Comparison of ENCODE assay signal across 1 cellular context in the genomic region with DNA sequence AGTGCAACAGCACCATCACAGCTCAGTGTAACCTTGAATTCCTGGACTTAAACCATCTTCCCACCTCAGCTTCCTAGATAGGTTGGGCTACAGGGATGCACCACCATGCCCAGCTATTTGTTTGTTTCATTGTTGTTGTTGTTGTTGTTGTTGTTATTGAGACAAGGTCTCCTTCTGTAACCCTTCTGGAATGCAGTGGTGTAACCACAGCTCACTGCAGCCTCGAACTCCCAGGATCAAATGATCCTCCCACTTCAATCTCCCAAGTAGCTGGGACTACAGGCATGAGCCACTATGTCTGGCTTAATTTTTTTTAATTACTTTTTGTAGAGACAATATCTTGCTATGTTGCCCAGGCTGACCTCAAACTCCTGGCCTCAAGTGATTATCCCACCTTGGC.
TF ChIP-seq lines count a peak whose summit lies in the region.

No MANE protein-coding gene starts in this region.

TF ChIP-seq in HCT116, 20 proteins besides CTCF, POLR2A, EP300 and RAD21:
- TF ChIP-seq TCF7L2 (IDR thresholded peaks at IDR 0.05; ENCODE audit: borderline replicate concordance, extremely low read depth, insufficient read depth, insufficient read length) (no peak), EZH2phosphoT487 (IDR thresholded peaks at IDR 0.05; ENCODE audit: borderline replicate concordance) (no peak), SP1 (IDR thresholded peaks at IDR 0.05; ENCODE audit: low read depth) (no peak), ZFX (IDR thresholded peaks at IDR 0.05) (no peak), YY1 (IDR thresholded peaks at IDR 0.05; ENCODE audit: extremely low read depth, insufficient replicate concordance, low read depth, low read length) (no peak), SRF (IDR thresholded peaks at IDR 0.05; ENCODE audit: low read depth) (no peak), EGR1 (IDR thresholded peaks at IDR 0.05; ENCODE audit: low read depth) (no peak), POLR2AphosphoS5 (IDR thresholded peaks at IDR 0.05; ENCODE audit: low read depth, low read length) (no peak)
- TF ChIP-seq, protein P1, sequence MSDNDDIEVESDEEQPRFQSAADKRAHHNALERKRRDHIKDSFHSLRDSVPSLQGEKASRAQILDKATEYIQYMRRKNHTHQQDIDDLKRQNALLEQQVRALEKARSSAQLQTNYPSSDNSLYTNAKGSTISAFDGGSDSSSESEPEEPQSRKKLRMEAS (IDR thresholded peaks at IDR 0.05): no peak
- TF ChIP-seq, protein P2, sequence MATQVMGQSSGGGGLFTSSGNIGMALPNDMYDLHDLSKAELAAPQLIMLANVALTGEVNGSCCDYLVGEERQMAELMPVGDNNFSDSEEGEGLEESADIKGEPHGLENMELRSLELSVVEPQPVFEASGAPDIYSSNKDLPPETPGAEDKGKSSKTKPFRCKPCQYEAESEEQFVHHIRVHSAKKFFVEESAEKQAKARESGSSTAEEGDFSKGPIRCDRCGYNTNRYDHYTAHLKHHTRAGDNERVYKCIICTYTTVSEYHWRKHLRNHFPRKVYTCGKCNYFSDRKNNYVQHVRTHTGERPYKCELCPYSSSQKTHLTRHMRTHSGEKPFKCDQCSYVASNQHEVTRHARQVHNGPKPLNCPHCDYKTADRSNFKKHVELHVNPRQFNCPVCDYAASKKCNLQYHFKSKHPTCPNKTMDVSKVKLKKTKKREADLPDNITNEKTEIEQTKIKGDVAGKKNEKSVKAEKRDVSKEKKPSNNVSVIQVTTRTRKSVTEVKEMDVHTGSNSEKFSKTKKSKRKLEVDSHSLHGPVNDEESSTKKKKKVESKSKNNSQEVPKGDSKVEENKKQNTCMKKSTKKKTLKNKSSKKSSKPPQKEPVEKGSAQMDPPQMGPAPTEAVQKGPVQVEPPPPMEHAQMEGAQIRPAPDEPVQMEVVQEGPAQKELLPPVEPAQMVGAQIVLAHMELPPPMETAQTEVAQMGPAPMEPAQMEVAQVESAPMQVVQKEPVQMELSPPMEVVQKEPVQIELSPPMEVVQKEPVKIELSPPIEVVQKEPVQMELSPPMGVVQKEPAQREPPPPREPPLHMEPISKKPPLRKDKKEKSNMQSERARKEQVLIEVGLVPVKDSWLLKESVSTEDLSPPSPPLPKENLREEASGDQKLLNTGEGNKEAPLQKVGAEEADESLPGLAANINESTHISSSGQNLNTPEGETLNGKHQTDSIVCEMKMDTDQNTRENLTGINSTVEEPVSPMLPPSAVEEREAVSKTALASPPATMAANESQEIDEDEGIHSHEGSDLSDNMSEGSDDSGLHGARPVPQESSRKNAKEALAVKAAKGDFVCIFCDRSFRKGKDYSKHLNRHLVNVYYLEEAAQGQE (IDR thresholded peaks at IDR 0.05; ENCODE audit: low read depth): no peak
